In genomic region chr4:146916479-146917076, GRCh38 we compare ENCODE assay signal across 9 cellular contexts. TPM values are rescaled to one million over a fixed set of nuclear protein-coding genes. Genes with fewer than 3 reads are reported as not detected.
DNase-seq lines count a peak whose midpoint lies in the region; ATAC-seq, FAIRE-seq and TF ChIP-seq lines count a peak whose summit lies in the region.
"Had no signal": no experiment of that assay in that cellular context is flagged by ENCODE, and none has a peak within 500 bp of the region (broad histone marks: within the 10 kb centered on the region; RNA-seq: fewer than 3 reads in every experiment).

No MANE protein-coding gene starts in this region.

- POLR2A ChIA-PET in K562 (lab: Yijun Ruan, JAX), result no interaction called here

- TF ChIP-seq EP300 in K562 (IDR thresholded peaks at IDR 0.05; ENCODE audit: low read length), result no peak

- CTCF ChIA-PET in K562 (lab: Yijun Ruan, JAX; ENCODE audit: low intra/inter-chr PET ratio), result interaction anchor here (0.7 to 3.4 kb wide), 3 partner anchors 201 to 576 kb away, joined by 3 to 18 read pairs (median 14); no protein-coding TSS in a partner anchor

- H3K79me2 ChIP-seq in K562 (ENCODE audit: control insufficient read depth, insufficient read depth, low read length), result no peaks in the 10 kb centered on the region

- no peaks in the 10 kb centered on the region for H3K27me3 ChIP-seq in K562 (ENCODE audit: control insufficient read depth in 2 of 2, insufficient read depth in 2 of 2, low read length in 2 of 2)
- peaks cover 0 to 8% of the 10 kb centered on the region in 2 donors for H3K27me3 ChIP-seq in left lung
- no peaks in the 10 kb centered on the region for H3K27me3 ChIP-seq in effector memory CD4-positive, alpha-beta T cell (replicated peaks; ENCODE audit: control insufficient read depth, insufficient read depth, low read length, poor library complexity, severe bottlenecking)

- TF ChIP-seq POLR2A in K562 (conservative IDR thresholded peaks at IDR 0.05), result no peak

- no TSS peak for BruUV-seq in K562 (replicated peaks; lab: Mats Ljungman, UMichigan)

- no peaks in the 10 kb centered on the region for H3K9me1 ChIP-seq in K562 (ENCODE audit: control insufficient read depth, insufficient read depth, low read length)

- in situ Hi-C loops in K562 (cut with MboI), result loop anchor here (10.0 to 25.0 kb wide), 2 partner anchors 582 to 804 kb away; no protein-coding TSS in a partner anchor

- intact Hi-C loops in K562 (cut with micrococcal nuclease), result loop anchor here (1.0 to 10.0 kb wide), 5 partner anchors 372 to 1682 kb away; no protein-coding TSS in a partner anchor
- intact Hi-C loops in left lung (cut with DNase I), result loop anchor here in 1 of 2 donors (5.0 kb wide), 1 partner anchor 574 kb away; no protein-coding TSS in a partner anchor

- no peaks in the 10 kb centered on the region for H3K4me1 ChIP-seq in K562 (replicated peaks in 1 of 2; ENCODE audit: control insufficient read depth in 2 of 2, insufficient read depth in 2 of 2, low read length in 2 of 2)
- H3K4me1 ChIP-seq in left lung, result no peaks in the 10 kb centered on the region
- H3K4me1 ChIP-seq in effector memory CD4-positive, alpha-beta T cell (ENCODE audit: control insufficient read depth, insufficient read depth, low read length, poor library complexity, severe bottlenecking), result no peaks in the 10 kb centered on the region

- no peaks in the 10 kb centered on the region for H4K20me1 ChIP-seq in K562 (replicated peaks; ENCODE audit: control insufficient read depth, insufficient read depth, low read length)

- H3K9me3 ChIP-seq in K562 (replicated peaks; ENCODE audit: control insufficient read depth, insufficient read depth, low read depth, low read length) (no peaks in the 10 kb centered on the region), left lung (no peaks in the 10 kb centered on the region)
- no peaks in the 10 kb centered on the region for H3K9me3 ChIP-seq in effector memory CD4-positive, alpha-beta T cell (ENCODE audit: control insufficient read depth, low read length)
- H3K9me3 ChIP-seq: neutrophil had no signal

- H3K9ac ChIP-seq in K562 (ENCODE audit: insufficient read depth in 1 of 2, low read depth in 2 of 2, low read length in 2 of 2), result no peak overlapping the region

- no peak overlapping the region for H2AFZ ChIP-seq in K562 (ENCODE audit: low read depth, low read length)

- H3K4me3 ChIP-seq in K562 (no peak overlapping the region), left lung (no peak overlapping the region)
- H3K4me3 ChIP-seq in effector memory CD4-positive, alpha-beta T cell (ENCODE audit: insufficient read depth, low read depth, low read length, poor library complexity, severe bottlenecking), result no peak overlapping the region

- H3K27ac ChIP-seq in K562 (ENCODE audit: extremely low read depth, low read depth, low read length), result no peak overlapping the region
- no peak overlapping the region for H3K27ac ChIP-seq in left lung
- H3K27ac ChIP-seq in effector memory CD4-positive, alpha-beta T cell (ENCODE audit: insufficient read depth, low read length, poor library complexity, severe bottlenecking), result no peak overlapping the region
- H3K27ac ChIP-seq: neutrophil had no signal

- ATAC-seq in GM18870 (IDR thresholded peaks at IDR 0.05; ENCODE audit: unreplicated experiment) (peak; percentile 69), K562 (no peak), left lung (peak; percentile 64)

- TF ChIP-seq CTCF in K562 (IDR thresholded peaks at IDR 0.05 in 2 of 3, conservative IDR thresholded peaks at IDR 0.05 in 1 of 3; ENCODE audit: insufficient read depth in 2 of 3, low read depth in 1 of 3, low read length in 3 of 3) (peak; percentile 37 to 73 (median 47); a peak in 4 of 6 replicates), left lung (IDR thresholded peaks at IDR 0.05) (peak; percentile 43 to 66)

- H3K4me2 ChIP-seq in K562 (ENCODE audit: insufficient read depth, low read length), result no peak overlapping the region

- peak; percentile 29 for FAIRE-seq in K562 (lab: Jason Lieb, UNC)

- TF ChIP-seq RAD21 in K562 (CRISPR knock-in tag; conservative IDR thresholded peaks at IDR 0.05 in 1 of 2, IDR thresholded peaks at IDR 0.05 in 1 of 2), result peak; percentile 78 to 80

- no peaks in the 10 kb centered on the region for H3K36me3 ChIP-seq in K562 (ENCODE audit: control insufficient read depth, insufficient read depth, low read length)
- no peaks in the 10 kb centered on the region for H3K36me3 ChIP-seq in left lung
- no peaks in the 10 kb centered on the region for H3K36me3 ChIP-seq in effector memory CD4-positive, alpha-beta T cell (ENCODE audit: control insufficient read depth, insufficient read depth, low read length)
- H3K36me3 ChIP-seq: neutrophil had no signal

- DNase-seq in COLO668 (lab: John Stamatoyannopoulos, UW; ENCODE audit: unreplicated experiment), result peak; percentile 19
- peak; percentile 5 for DNase-seq in NCI-H1694 treated with DMSO at 0.1 percent for 48 hours (lab: John Stamatoyannopoulos, UW)
- DNase-seq in K562 (ENCODE audit: extremely low read depth in 1 of 4, low spot score in 3 of 4), result peak; percentile 19 to 42 (median 24)
- no peak for DNase-seq in left lung
- no peak for DNase-seq in effector memory CD4-positive, alpha-beta T cell
- DNase-seq in activated CD8-positive, alpha-beta memory T cell treated with anti-CD3 and anti-CD28 coated beads, Interleukin-2, amount 50 U/mL, for 4 hours, result no peak
- no peak for DNase-seq in HK-2 (ENCODE audit: unreplicated experiment)

TF ChIP-seq in K562, 482 proteins besides CTCF, POLR2A, EP300 and RAD21 (continues in another document):
- TF ChIP-seq CEBPG (CRISPR knock-in tag; IDR thresholded peaks at IDR 0.05) (no peak), CEBPG (tag; conservative IDR thresholded peaks at IDR 0.05 in 1 of 2, IDR thresholded peaks at IDR 0.05 in 1 of 2) (peak in 1 of 2 experiments; percentile 29; a peak in 1 of 4 replicates), SP1 (CRISPR knock-in tag; IDR thresholded peaks at IDR 0.05) (no peak), TEAD1 (CRISPR knock-in tag; IDR thresholded peaks at IDR 0.05) (no peak), SMC3 (conservative IDR thresholded peaks at IDR 0.05; ENCODE audit: insufficient read depth, low read depth, low read length) (no peak), ZNF77 (CRISPR knock-in tag; IDR thresholded peaks at IDR 0.05) (no peak), DEAF1 (CRISPR knock-in tag; IDR thresholded peaks at IDR 0.05) (peak; percentile 33; the same call in 1 of the 2 replicates)
- TF ChIP-seq, protein P1, sequence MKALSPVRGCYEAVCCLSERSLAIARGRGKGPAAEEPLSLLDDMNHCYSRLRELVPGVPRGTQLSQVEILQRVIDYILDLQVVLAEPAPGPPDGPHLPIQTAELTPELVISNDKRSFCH (CRISPR knock-in tag; IDR thresholded peaks at IDR 0.05), result no peak
- TF ChIP-seq, protein P1 (tag; IDR thresholded peaks at IDR 0.05), result no peak

RNA-seq across cellular contexts. Expression of gene TTC29, which starts 29.1 kb away (rescaled TPM):
- total RNA-seq in K562 (2011; cell fraction: chromatin; rRNA removed; ENCODE audit: low replicate concordance), result not detected in 2 replicates
- total RNA-seq in K562 (2011; cell fraction: nucleolus; rRNA removed), result not detected in 2 replicates
- total RNA-seq in K562 (2011; cell fraction: nucleoplasm; rRNA removed), result not detected in 2 replicates
- total RNA-seq in K562 (2014; rRNA removed) (not detected in 2 replicates), K562 (2014; rRNA removed; fragmentation: Illumina TruSeq; extraction: Trizol) (not detected in 2 replicates), K562 (2015; rRNA removed; fragmentation: Illumina TruSeq; extraction: Trizol) (not detected in 2 replicates), K562 (2021) (not detected in 2 replicates), left lung (1 to 10 TPM in 1 of 2 donors, not detected in 1; 2.3 TPM)
- polyA plus RNA-seq in K562 (2011; rRNA removed) (not detected in 2 replicates), K562 (2014; fragmentation: Illumina TruSeq; extraction: Trizol) (not detected in 2 replicates), K562 (2014; fragmentation: Nextera tagmentation; extraction: Ambion mirVana) (under 1 TPM in 1 of 2 experiments, not detected in 1; 0.04 TPM), K562 (2014; rRNA removed) (not detected in 2 replicates)
- not detected in 2 replicates for polyA plus RNA-seq in K562 (2011; cell fraction: cytosol; rRNA removed)
- polyA plus RNA-seq in K562 (2011; cell fraction: nucleus; rRNA removed), result not detected in 2 replicates
- polyA plus RNA-seq in K562 (2012), result not detected in 2 replicates
- polyA minus RNA-seq in K562 (2011; rRNA and poly(A)+ RNA removed), result not detected in 2 replicates
- not detected in 2 replicates for polyA minus RNA-seq in K562 (2011; cell fraction: cytosol; rRNA and poly(A)+ RNA removed)
- polyA minus RNA-seq in K562 (2011; cell fraction: nucleus; rRNA and poly(A)+ RNA removed), result not detected in 2 replicates

Comparison
In these comparisons a context has a peak if more than half of its experiments do, and no peak if none do; other contexts are left out.
1. DNase-seq: peak in COLO668 (single experiment), NCI-H1694 treated with DMSO at 0.1 percent for 48 hours (single experiment) and K562 (4 of 4); none in left lung (0 of 2), effector memory CD4-positive, alpha-beta T cell (0 of 3), activated CD8-positive, alpha-beta memory T cell treated with anti-CD3 and anti-CD28 coated beads, Interleukin-2, amount 50 U/mL, for 4 hours (single experiment) and HK-2 (single experiment).